7 cellular contexts compared by ENCODE assay signal in genomic region chr15:85344653-85345104, GRCh38. TPM values are rescaled to one million over a fixed set of nuclear protein-coding genes. Genes with fewer than 3 reads are reported as not detected.
DNase-seq lines count a peak whose midpoint lies in the region; ATAC-seq, FAIRE-seq and TF ChIP-seq lines count a peak whose summit lies in the region.
"Not testable (repeated sequence)": the region's sequence is repeated elsewhere in the genome, so short reads cannot be mapped to it uniquely, and the experiment has no call there.

No MANE protein-coding gene starts in this region.

- H3K36me3 ChIP-seq in HUES48 (ENCODE audit: control insufficient read depth, insufficient read depth, low read length); SK-N-SH (replicated peaks in 1 of 2; ENCODE audit: control insufficient read depth in 1 of 2, insufficient read depth in 2 of 2, low read length in 1 of 2); HepG2 (replicated peaks in 1 of 2; ENCODE audit: control insufficient read depth in 1 of 2, insufficient read depth in 2 of 2, low read length in 2 of 2); sigmoid colon: not testable (repeated sequence)

- intact Hi-C loops in HepG2 (cut with micrococcal nuclease; ENCODE audit: unreplicated experiment); sigmoid colon (cut with DNase I): not testable (repeated sequence)

- not testable (repeated sequence) for H2AFZ ChIP-seq in SK-N-SH (ENCODE audit: low read depth); HepG2 (ENCODE audit: low read length)

- CTCF ChIA-PET in SK-N-SH (lab: Yijun Ruan, JAX); HepG2 (lab: Yijun Ruan, JAX; ENCODE audit: low intra/inter-chr PET ratio, low total read pairs): not testable (repeated sequence)

- H3K4me3 ChIP-seq in HUES48 (ENCODE audit: low read depth, low read length); SK-N-SH (ENCODE audit: low read depth in 2 of 2, low read length in 1 of 2); choroid plexus epithelial cell (ENCODE audit: low read depth, low read length); HepG2 (replicated peaks in 1 of 3; ENCODE audit: insufficient read depth in 1 of 3, low read depth in 2 of 3, low read length in 3 of 3); sigmoid colon: not testable (repeated sequence)

- H3K4me2 ChIP-seq in SK-N-SH (peak overlapping the region; percentile 50; the same call in 1 of the 2 replicates), HepG2 (ENCODE audit: low read depth, low read length) (peak overlapping the region; percentile 0; the same call in 1 of the 2 replicates)

- not testable (repeated sequence) for TF ChIP-seq POLR2A in HepG2 (IDR thresholded peaks at IDR 0.05; ENCODE audit: insufficient read depth in 1 of 2, low read depth in 2 of 2, low read length in 2 of 2); sigmoid colon (IDR thresholded peaks at IDR 0.05)

- FAIRE-seq in HepG2 (lab: Jason Lieb, UNC) = not testable (repeated sequence)

- peaks cover 13% of the 10 kb centered on the region for H3F3A ChIP-seq in SK-N-SH (replicated peaks; ENCODE audit: insufficient read depth)

- in situ Hi-C loops in HepG2 (cut with HindIII; ENCODE audit: extremely low pct_ligation_motif_present, low pct_unique_long_range_greater_than_20kb) = not testable (repeated sequence)

- H3K79me2 ChIP-seq in SK-N-SH (ENCODE audit: insufficient read depth); HepG2 (ENCODE audit: insufficient read depth, low read length): not testable (repeated sequence)

- peak overlapping the region; percentile 62 for H3K27ac ChIP-seq in HUES48 (ENCODE audit: low read depth, low read length)
- peak overlapping the region in 1 of 2 experiments; percentile 56; a peak in 2 of 4 replicates for H3K27ac ChIP-seq in SK-N-SH (ENCODE audit: low read depth in 2 of 2, low read length in 1 of 2)
- H3K27ac ChIP-seq in foreskin keratinocyte = peak overlapping the region; percentile 81
- not testable (repeated sequence) for H3K27ac ChIP-seq in HepG2 (ENCODE audit: extremely low read length, insufficient read depth, low read length)
- peak overlapping the region in 1 of 4 donors; percentile 48 for H3K27ac ChIP-seq in sigmoid colon

- BruUV-seq in HepG2 (replicated peaks; lab: Mats Ljungman, UMichigan) = not testable (repeated sequence)

- not testable (repeated sequence) for H4K20me1 ChIP-seq in SK-N-SH (ENCODE audit: insufficient read depth); HepG2 (ENCODE audit: insufficient read depth, low read length)

- not testable (repeated sequence) for H3K9me2 ChIP-seq in SK-N-SH

- not testable (repeated sequence) for TF ChIP-seq EP300 in SK-N-SH (IDR thresholded peaks at IDR 0.05; ENCODE audit: borderline replicate concordance in 1 of 2, low read depth in 1 of 2, low read length in 1 of 2); HepG2 (IDR thresholded peaks at IDR 0.05; ENCODE audit: low read depth in 2 of 2, low read length in 2 of 2); HepG2 (CRISPR knock-in tag; IDR thresholded peaks at IDR 0.05; ENCODE audit: borderline replicate concordance); sigmoid colon (IDR thresholded peaks at IDR 0.05)

- not testable (repeated sequence) for H3K9ac ChIP-seq in HUES48 (ENCODE audit: low read depth, low read length); SK-N-SH; HepG2 (ENCODE audit: insufficient read depth, low read depth, low read length)

- TF ChIP-seq RAD21 in SK-N-SH (IDR thresholded peaks at IDR 0.05; ENCODE audit: low read length); HepG2 (CRISPR knock-in tag; IDR thresholded peaks at IDR 0.05): not testable (repeated sequence)

- H3K27me3 ChIP-seq in HUES48 (ENCODE audit: control insufficient read depth, insufficient read depth, low read length); SK-N-SH (ENCODE audit: insufficient read depth); foreskin keratinocyte; HepG2 (ENCODE audit: control insufficient read depth in 1 of 2, insufficient read depth in 2 of 2, low read length in 2 of 2); sigmoid colon: not testable (repeated sequence)

- peak; percentile 87 for DNase-seq in EL
- not testable (repeated sequence) for DNase-seq in SK-N-SH
- peak; percentile 74 for DNase-seq in choroid plexus epithelial cell (ENCODE audit: low read depth)
- DNase-seq in foreskin keratinocyte = peak; percentile 83 to 88
- peak; percentile 36 for DNase-seq in HepG2 (ENCODE audit: low spot score)
- peak; percentile 74 for DNase-seq in sigmoid colon

- ATAC-seq in foreskin keratinocyte = peak; percentile 93
- ATAC-seq in HepG2 = peak; percentile 55

- TF ChIP-seq CTCF in SK-N-SH (IDR thresholded peaks at IDR 0.05); choroid plexus epithelial cell (conservative IDR thresholded peaks at IDR 0.05; ENCODE audit: low read depth, low read length); foreskin keratinocyte (conservative IDR thresholded peaks at IDR 0.05); HepG2 (CRISPR knock-in tag; IDR thresholded peaks at IDR 0.05); sigmoid colon (IDR thresholded peaks at IDR 0.05): not testable (repeated sequence)

- POLR2A ChIA-PET in SK-N-SH (lab: Yijun Ruan, JAX) = not testable (repeated sequence)
- POLR2A ChIA-PET in HepG2 (lab: Yijun Ruan, JAX) = interaction anchor here (1.5 kb wide), 1 partner anchor 14 kb away, joined by 5 read pairs; no protein-coding TSS in a partner anchor

- H3K4me1 ChIP-seq in HUES48 (ENCODE audit: control insufficient read depth, insufficient read depth, low read length); SK-N-SH (ENCODE audit: control insufficient read depth in 1 of 2, insufficient read depth in 2 of 2, low read depth in 1 of 2, low read length in 1 of 2): not testable (repeated sequence)
- H3K4me1 ChIP-seq in foreskin keratinocyte (peaks cover 28% of the 10 kb centered on the region), HepG2 (ENCODE audit: insufficient read depth, low read length) (peaks cover 53% of the 10 kb centered on the region), sigmoid colon (peaks cover 0 to 31% (median 9%) of the 10 kb centered on the region in 4 donors)

- H3K9me3 ChIP-seq in HUES48 (ENCODE audit: control insufficient read depth, insufficient read depth, low read length); SK-N-SH; HepG2 (ENCODE audit: low read length); sigmoid colon: not testable (repeated sequence)

- 53% methylated on average over 6 of the region's 6 CpGs for WGBS in SK-N-SH (ENCODE audit: low lambda C conversion rate)
- under 1% methylated on average over 6 of the region's 6 CpGs for WGBS in HepG2 (ENCODE audit: low lambda C conversion rate)
- 72 to 82% methylated on average over 6 of the region's 6 CpGs for WGBS in sigmoid colon, 2 donors

TF ChIP-seq in HepG2, 621 proteins besides CTCF, POLR2A, EP300 and RAD21:
- peak; percentile 59 for TF ChIP-seq FOSL2 (CRISPR knock-in tag; IDR thresholded peaks at IDR 0.05)
TF ChIP-seq in HepG2: peak in this region for 1; not testable (repeated sequence) for 620.

RNA-seq across cellular contexts. Expression of gene AKAP13, which starts 35.7 kb away (rescaled TPM):
- polyA plus RNA-seq in SK-N-SH (2012; rRNA removed) (6.7 and 8.4 TPM in 2 replicates), foreskin keratinocyte (7.7 and 8.5 TPM in 2 replicates), HepG2 (2011; rRNA removed) (6.7 and 8.9 TPM in 2 replicates), sigmoid colon (10 to 100 TPM; 21.6 to 73.7 (median 43.0) TPM)
- 4.2 and 4.7 TPM in 2 replicates for polyA plus RNA-seq in SK-N-SH (2012; cell fraction: cytosol; rRNA removed)
- polyA plus RNA-seq in SK-N-SH (2012; cell fraction: nucleus; rRNA removed) = 33.8 and 50.9 TPM in 2 replicates
- total RNA-seq in foreskin keratinocyte (29.7 and 31.9 TPM in 2 replicates), HepG2 (2016; rRNA removed; fragmentation: Illumina TruSeq; extraction: Trizol) (27.1 and 30.8 TPM in 2 replicates), sigmoid colon (100 to 1,000 TPM in 3 of 4 donors, 10 to 100 TPM in 1; 98.5 to 142 (median 126) TPM)
- total RNA-seq in HepG2 (2016; cell fraction: cytosol; rRNA removed; fragmentation: Illumina TruSeq; extraction: Trizol; ENCODE audit: low read depth) = 7.8 TPM in 2 replicates
- 23.2 and 26.6 TPM in 2 replicates for total RNA-seq in HepG2 (2016; cell fraction: insoluble cytoplasmic fraction; rRNA removed; fragmentation: Illumina TruSeq; extraction: Trizol)
- 5.6 and 6.2 TPM in 2 replicates for total RNA-seq in HepG2 (2016; cell fraction: membrane; rRNA removed; fragmentation: Illumina TruSeq; extraction: Trizol)
- 42.6 and 50.0 TPM in 2 replicates for total RNA-seq in HepG2 (2016; cell fraction: nucleus; rRNA removed; fragmentation: Illumina TruSeq; extraction: Trizol)
- polyA plus RNA-seq in HepG2 (2011; cell fraction: cytosol; rRNA removed) = 3.2 and 4.7 TPM in 2 replicates
- polyA plus RNA-seq in HepG2 (2011; cell fraction: nucleus; rRNA removed) = 21.9 and 22.5 TPM in 2 replicates
- 9.2 and 10.1 TPM in 2 replicates for polyA plus RNA-seq in HepG2 (2012)
- 0.60 and 0.94 TPM in 2 replicates for polyA plus RNA-seq in HepG2 (2016; cell fraction: cytosol; fragmentation: Illumina TruSeq; extraction: Trizol; ENCODE audit: low read depth)
- 9.5 and 10.5 TPM in 2 replicates for polyA plus RNA-seq in HepG2 (2016; cell fraction: insoluble cytoplasmic fraction; fragmentation: Illumina TruSeq; extraction: Trizol; ENCODE audit: low read depth)
- polyA plus RNA-seq in HepG2 (2016; cell fraction: membrane; fragmentation: Illumina TruSeq; extraction: Trizol; ENCODE audit: low read depth) = 1.3 and 1.5 TPM in 2 replicates
- polyA plus RNA-seq in HepG2 (2016; cell fraction: nucleus; fragmentation: Illumina TruSeq; extraction: Trizol; ENCODE audit: insufficient read depth, low read depth) = 18.4 and 20.2 TPM in 2 replicates
- 33.6 and 122 TPM in 2 replicates for polyA minus RNA-seq in HepG2 (2011; rRNA and poly(A)+ RNA removed; ENCODE audit: low replicate concordance)
- polyA minus RNA-seq in HepG2 (2011; cell fraction: cytosol; rRNA and poly(A)+ RNA removed) = 15.6 and 26.8 TPM in 2 replicates
- 96.2 and 112 TPM in 2 replicates for polyA minus RNA-seq in HepG2 (2011; cell fraction: nucleus; rRNA and poly(A)+ RNA removed)
